In genomic region chr2:5730386-5730785, GRCh38 we compare ENCODE assay signal across 21 cellular contexts. TPM values are rescaled to one million over a fixed set of nuclear protein-coding genes. Genes with fewer than 3 reads are reported as not detected.
"Had no signal": no experiment of that assay in that cellular context is flagged by ENCODE, and none has a peak within 500 bp of the region (broad histone marks: within the 10 kb centered on the region; RNA-seq: fewer than 3 reads in every experiment).

No MANE protein-coding gene starts in this region.

- DNase-seq: colonic mucosa; dermis blood vessel endothelial cell; foreskin melanocyte; head of caudate nucleus; hippocampal formation; left colon; left ventricle myocardium superior; mesenchymal stem cell; mucosa of descending colon; naive thymus-derived CD8-positive, alpha-beta T cell; stimulated activated CD4-positive, alpha-beta T cell treated with anti-CD3 and anti-CD28 coated beads, Interleukin-2, amount 100 ng/mL, for 24 hours; stimulated activated CD4-positive, alpha-beta T cell treated with anti-CD3 and anti-CD28 coated beads, Interleukin-4, amount 100 ng/mL, for 4 hours; stimulated activated naive B cell treated with anti-CD40 and anti-IgM and Interleukin-4, amounts not matched to agents 10 μg/mL and 1 μg/mL and 100 μg/mL, for 72 hours; stomach; substantia nigra had no signal

- H3K9me3 ChIP-seq: colonic mucosa, neutrophil, thoracic aorta had no signal

- H3K36me3 ChIP-seq: colonic mucosa, neutrophil, stomach, thoracic aorta had no signal

- H3K27ac ChIP-seq: colonic mucosa, neutrophil, stomach, thoracic aorta had no signal

- H3K4me3 ChIP-seq: colonic mucosa, lung, mucosa of descending colon, stomach, thoracic aorta had no signal

- H3K4me1 ChIP-seq: colonic mucosa had no signal

- H3K27me3 ChIP-seq: colonic mucosa, stomach had no signal

RNA-seq across cellular contexts. Expression of gene SOX11, which starts 38.2 kb away (rescaled TPM):
- total RNA-seq: dermis blood vessel endothelial cell; naive thymus-derived CD8-positive, alpha-beta T cell; pulmonary artery endothelial cell; sciatic nerve; thoracic aorta had no signal
- polyA plus RNA-seq: esophagus; naive thymus-derived CD8-positive, alpha-beta T cell had no signal
